1 cellular context compared by ENCODE assay signal in genomic region chr6:164396071-164397047, GRCh38.
TF ChIP-seq lines count a peak whose summit lies in the region.

No MANE protein-coding gene starts in this region.

TF ChIP-seq in HepG2, 621 proteins besides CTCF, POLR2A, EP300 and RAD21 (continued from another document):
- TF ChIP-seq ATF7-NPFF (CRISPR knock-in tag; IDR thresholded peaks at IDR 0.05; ENCODE audit: low read depth) (no peak), GMEB1 (CRISPR knock-in tag; IDR thresholded peaks at IDR 0.05; ENCODE audit: borderline replicate concordance) (no peak), CREM (IDR thresholded peaks at IDR 0.05) (no peak), CREM (CRISPR knock-in tag; IDR thresholded peaks at IDR 0.05) (no peak), NFIB (CRISPR knock-in tag; IDR thresholded peaks at IDR 0.05; ENCODE audit: borderline replicate concordance) (no peak), RFX1 (IDR thresholded peaks at IDR 0.05) (no peak), GABPB1 (CRISPR knock-in tag; IDR thresholded peaks at IDR 0.05) (no peak)
